Comparison of ENCODE assay signal across 8 cellular contexts in the genomic region with DNA sequence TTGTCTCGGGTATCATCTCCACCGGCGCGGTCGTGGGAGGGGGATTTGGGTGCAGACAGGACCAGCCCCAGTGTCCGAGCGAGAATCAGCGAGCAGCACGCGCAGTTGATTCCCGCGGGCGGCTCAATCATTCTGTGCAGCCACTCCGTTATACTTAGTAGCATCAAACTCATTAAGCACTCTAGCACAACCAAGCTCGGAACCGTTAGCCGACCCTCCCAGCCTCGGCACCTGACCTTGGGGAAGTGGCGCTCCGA. TPM values are rescaled to one million over a fixed set of nuclear protein-coding genes. Genes with fewer than 3 reads are reported as not detected.
DNase-seq lines count a peak whose midpoint lies in the region; ATAC-seq and TF ChIP-seq lines count a peak whose summit lies in the region.

No MANE protein-coding gene starts in this region.

- no peak for TF ChIP-seq CTCF in smooth muscle cell (IDR thresholded peaks at IDR 0.05; ENCODE audit: borderline replicate concordance, insufficient read depth, poor library complexity, severe bottlenecking)

- under 1% methylated on average over 20 of the region's 20 CpGs for WGBS in smooth muscle cell (ENCODE audit: low lambda C conversion rate)

- H3K4me1 Mint-ChIP-seq in activated CD4-positive, alpha-beta memory T cell treated with anti-CD3 and anti-CD28 coated beads for 36 hours (ENCODE audit: low read depth): peaks cover 47% of the 10 kb centered on the region

- H3K9me3 ChIP-seq in HAP-1: no peaks in the 10 kb centered on the region
- no peaks in the 10 kb centered on the region for H3K9me3 ChIP-seq in smooth muscle cell (replicated peaks; ENCODE audit: low read depth)

- peaks cover 52% of the 10 kb centered on the region for H3K79me2 ChIP-seq in smooth muscle cell (ENCODE audit: low read depth)

- DNase-seq in HAP-1 (ENCODE audit: low spot score in 2 of 2) (no peak), left ventricle myocardium superior (no peak), smooth muscle cell (lab: John Stamatoyannopoulos, UW; ENCODE audit: unreplicated experiment) (no peak), SHP77 (lab: John Stamatoyannopoulos, UW) (no peak), NCI-H1105 (lab: John Stamatoyannopoulos, UW) (no peak), kidney glomerular epithelial cell (lab: John Stamatoyannopoulos, UW) (no peak)
- DNase-seq in activated CD4-positive, alpha-beta memory T cell treated with anti-CD3 and anti-CD28 coated beads for 36 hours: no peak
- no peak for DNase-seq in stimulated activated CD4-positive, alpha-beta T cell treated with anti-CD3 and anti-CD28 coated beads, Interleukin-2, amount 100 ng/mL, for 48 hours

- peak overlapping the region; percentile 79 for H2AFZ ChIP-seq in smooth muscle cell (ENCODE audit: low read depth)

- H3K36me3 Mint-ChIP-seq in activated CD4-positive, alpha-beta memory T cell treated with anti-CD3 and anti-CD28 coated beads for 36 hours: peaks cover 5% of the 10 kb centered on the region

- peak overlapping the region; percentile 88 for H3K27ac Mint-ChIP-seq in activated CD4-positive, alpha-beta memory T cell treated with anti-CD3 and anti-CD28 coated beads for 36 hours

- no peaks in the 10 kb centered on the region for H3K9me3 Mint-ChIP-seq in activated CD4-positive, alpha-beta memory T cell treated with anti-CD3 and anti-CD28 coated beads for 36 hours

- H3K36me3 ChIP-seq in HAP-1 (replicated peaks) (peaks cover 8% of the 10 kb centered on the region; the same call in 1 of the 2 replicates), smooth muscle cell (ENCODE audit: low read depth) (no peaks in the 10 kb centered on the region)

- peaks cover 3% of the 10 kb centered on the region; the same call in 1 of the 2 replicates for H3K4me1 ChIP-seq in HAP-1
- H3K4me1 ChIP-seq in smooth muscle cell (ENCODE audit: low read depth): peaks cover 13% of the 10 kb centered on the region

- H3K4me3 ChIP-seq in HAP-1 (peak overlapping the region; percentile 69), smooth muscle cell (peak overlapping the region; percentile 77)

- H3K27me3 ChIP-seq in HAP-1 (ENCODE audit: low read depth) (no peaks in the 10 kb centered on the region), smooth muscle cell (ENCODE audit: low read depth) (no peaks in the 10 kb centered on the region)

- peak overlapping the region; percentile 11 for H3K9ac ChIP-seq in smooth muscle cell (ENCODE audit: low read depth)

- no peaks in the 10 kb centered on the region for H3K27me3 Mint-ChIP-seq in activated CD4-positive, alpha-beta memory T cell treated with anti-CD3 and anti-CD28 coated beads for 36 hours

- peak; percentile 41 for ATAC-seq in left ventricle myocardium superior

- H3F3A ChIP-seq in smooth muscle cell (ENCODE audit: low read depth): peaks cover 3% of the 10 kb centered on the region

- intact Hi-C loops in activated CD4-positive, alpha-beta memory T cell treated with anti-CD3 and anti-CD28 coated beads for 36 hours (cut with micrococcal nuclease): loop anchor here (1.0 to 5.0 kb wide), 7 partner anchors 46 to 559 kb away; partner anchors contain the start of genes COQ4, DOLK, MIGA2 and NUP188
- intact Hi-C loops in left ventricle myocardium superior (cut with micrococcal nuclease): no loop called here

- H3K27ac ChIP-seq in smooth muscle cell (ENCODE audit: low read depth): peak overlapping the region; percentile 83

- POLR2A ChIA-PET in activated CD4-positive, alpha-beta memory T cell treated with anti-CD3 and anti-CD28 coated beads for 36 hours (lab: Charles Lee): interaction anchor here (0.6 to 1.9 kb wide), 5 partner anchors 8 to 328 kb away, joined by 3 to 7 read pairs (median 4); no protein-coding TSS in a partner anchor

- CTCF ChIA-PET in activated CD4-positive, alpha-beta memory T cell treated with anti-CD3 and anti-CD28 coated beads for 36 hours (lab: Charles Lee): interaction anchor here (0.8 to 5.2 kb wide), 3 partner anchors 18 to 250 kb away, joined by 3 to 34 read pairs (median 19); partner anchors contain the start of gene ENDOG

- H4K20me1 ChIP-seq in smooth muscle cell (ENCODE audit: low read depth): peaks cover 41% of the 10 kb centered on the region

- peak overlapping the region; percentile 93 for H3K4me3 Mint-ChIP-seq in activated CD4-positive, alpha-beta memory T cell treated with anti-CD3 and anti-CD28 coated beads for 36 hours

- H3K4me2 ChIP-seq in smooth muscle cell: peak overlapping the region; percentile 95

- in situ Hi-C loops in HAP-1 (cut with MboI; ENCODE audit: low sequenced_read_pairs): no loop called here

RNA-seq across cellular contexts. Expression of gene KYAT1, which starts 0.2 kb away (rescaled TPM):
- 10 to 100 TPM; 15.9 to 18.1 TPM for total RNA-seq in activated CD4-positive, alpha-beta memory T cell treated with anti-CD3 and anti-CD28 coated beads for 36 hours
- 16.6 TPM for total RNA-seq in left ventricle myocardium superior
- total RNA-seq in smooth muscle cell: 3.1 and 10.2 TPM in 2 replicates
- 7.7 and 9.3 TPM in 2 replicates for polyA plus RNA-seq in smooth muscle cell

RNA-seq across cellular contexts. Expression of gene LRRC8A, which starts 0.4 kb away (rescaled TPM):
- 10 to 100 TPM; 18.0 to 18.7 TPM for total RNA-seq in activated CD4-positive, alpha-beta memory T cell treated with anti-CD3 and anti-CD28 coated beads for 36 hours
- 21.6 TPM for total RNA-seq in left ventricle myocardium superior
- total RNA-seq in smooth muscle cell: 44.9 and 50.1 TPM in 2 replicates
- 48.6 and 58.3 TPM in 2 replicates for polyA plus RNA-seq in smooth muscle cell

RNA-seq across cellular contexts. Expression of gene PHYHD1, which starts 39.2 kb away (rescaled TPM):
- under 1 TPM; 0.34 to 0.88 TPM for total RNA-seq in activated CD4-positive, alpha-beta memory T cell treated with anti-CD3 and anti-CD28 coated beads for 36 hours
- total RNA-seq in left ventricle myocardium superior (39.7 TPM), smooth muscle cell (7.3 and 17.3 TPM in 2 replicates)
- polyA plus RNA-seq in smooth muscle cell: 30.5 and 37.6 TPM in 2 replicates

RNA-seq across cellular contexts. Expression of gene SPOUT1, which starts 52.0 kb away (rescaled TPM):
- total RNA-seq in activated CD4-positive, alpha-beta memory T cell treated with anti-CD3 and anti-CD28 coated beads for 36 hours: 10 to 100 TPM; 89.2 to 94.2 TPM
- 13.5 TPM for total RNA-seq in left ventricle myocardium superior
- 6.2 and 8.7 TPM in 2 replicates for total RNA-seq in smooth muscle cell
- polyA plus RNA-seq in smooth muscle cell: 44.8 and 50.4 TPM in 2 replicates
